Comparison of ENCODE assay signal across 13 cellular contexts in the genomic region with DNA sequence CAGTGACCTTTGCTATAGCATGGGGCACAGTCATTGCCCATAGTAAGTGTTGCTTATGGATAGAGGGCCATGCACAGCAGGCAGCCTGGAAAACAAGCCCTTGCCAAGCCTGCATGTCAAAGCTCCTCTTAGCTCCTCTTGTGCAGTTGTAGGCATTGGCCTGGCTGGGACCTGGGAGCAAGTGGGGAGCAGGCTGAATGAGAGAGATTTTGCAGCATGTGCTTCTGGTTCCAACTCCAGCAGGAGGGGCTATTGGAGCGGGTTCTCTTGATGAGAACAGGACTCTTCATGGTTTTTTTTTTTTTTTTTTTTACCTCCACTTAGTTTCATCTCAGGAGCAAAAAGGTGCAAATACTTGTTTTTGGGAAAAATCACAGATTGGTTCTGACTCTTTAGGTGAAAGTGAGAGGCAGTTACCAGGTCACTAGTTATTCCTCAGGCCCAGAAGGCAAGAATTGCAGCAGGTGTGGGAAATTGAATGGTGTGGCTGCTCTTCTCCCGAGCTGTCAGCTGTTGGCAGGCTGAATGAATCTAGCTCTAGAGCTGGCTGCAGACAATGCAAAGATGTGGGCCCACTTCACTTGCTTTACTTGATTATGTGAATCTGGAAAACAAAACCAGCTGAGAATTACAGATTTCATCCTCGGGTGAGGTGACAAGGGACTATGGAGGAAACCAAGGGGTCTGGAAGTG.
DNase-seq lines count a peak whose midpoint lies in the region; ATAC-seq and TF ChIP-seq lines count a peak whose summit lies in the region.
"Had no signal": no experiment of that assay in that cellular context is flagged by ENCODE, and none has a peak within 500 bp of the region (broad histone marks: within the 10 kb centered on the region; RNA-seq: fewer than 3 reads in every experiment).

No MANE protein-coding gene starts in this region.

- H3K27ac ChIP-seq in tibial artery = peak overlapping the region; percentile 22 to 73
- H3K27ac ChIP-seq in lower lobe of right lung = no peak overlapping the region
- H3K27ac ChIP-seq: BLaER1, body of pancreas, thoracic aorta had no signal

- TF ChIP-seq CTCF in astrocyte of the spinal cord (IDR thresholded peaks at IDR 0.05; ENCODE audit: low read depth, low read length) (peak; percentile 36), tibial artery (IDR thresholded peaks at IDR 0.05) (no peak), lower lobe of right lung (IDR thresholded peaks at IDR 0.05) (no peak)

- no peaks in the 10 kb centered on the region for H3K36me3 ChIP-seq in tibial artery
- H3K36me3 ChIP-seq in lower lobe of right lung = no peaks in the 10 kb centered on the region
- H3K36me3 ChIP-seq: thoracic aorta had no signal

- H3K9me3 Mint-ChIP-seq in activated CD4-positive, alpha-beta T cell treated with anti-CD3 and anti-CD28 coated beads for 36 hours (ENCODE audit: low read depth) = no peaks in the 10 kb centered on the region

- in situ Hi-C loops in astrocyte of the spinal cord (cut with HindIII; ENCODE audit: low sequenced_read_pairs) = no loop called here

- CTCF ChIA-PET in activated CD4-positive, alpha-beta T cell treated with anti-CD3 and anti-CD28 coated beads for 36 hours (lab: Charles Lee) = interaction anchor here (0.6 to 1.4 kb wide), 4 partner anchors 12 to 447 kb away, joined by 3 to 5 read pairs (median 4); no protein-coding TSS in a partner anchor

- H3K27ac Mint-ChIP-seq in activated CD4-positive, alpha-beta T cell treated with anti-CD3 and anti-CD28 coated beads for 36 hours = no peak overlapping the region

- no peaks in the 10 kb centered on the region for H3K9me3 ChIP-seq in tibial artery
- no peaks in the 10 kb centered on the region for H3K9me3 ChIP-seq in lower lobe of right lung
- H3K9me3 ChIP-seq: BLaER1, body of pancreas, thoracic aorta had no signal

- peak; percentile 28 for DNase-seq in activated CD4-positive, alpha-beta T cell treated with anti-CD3 and anti-CD28 coated beads for 36 hours
- DNase-seq in activated CD4-positive, alpha-beta T cell treated with anti-CD3 and anti-CD28 coated beads, Interleukin-2, amount 50 U/mL, for 4 hours = no peak
- DNase-seq in astrocyte of the spinal cord (ENCODE audit: low read depth, low spot score) (peak; percentile 33), islet precursor cell (peak; percentile 78), tibial artery (no peak), lower lobe of right lung (no peak), left colon (no peak)
- DNase-seq: activated CD4-positive, alpha-beta T cell treated with anti-CD3 and anti-CD28 coated beads for 48 hours; H7 had no signal

- ATAC-seq in activated CD4-positive, alpha-beta T cell treated with anti-CD3 and anti-CD28 coated beads for 36 hours = no peak
- ATAC-seq in GM21367 (IDR thresholded peaks at IDR 0.05; ENCODE audit: unreplicated experiment) (no peak), lower lobe of right lung (no peak), left colon (no peak)
- ATAC-seq: body of pancreas had no signal

- H3K4me1 Mint-ChIP-seq in activated CD4-positive, alpha-beta T cell treated with anti-CD3 and anti-CD28 coated beads for 36 hours = peaks cover 57% of the 10 kb centered on the region

- H3K4me3 Mint-ChIP-seq in activated CD4-positive, alpha-beta T cell treated with anti-CD3 and anti-CD28 coated beads for 36 hours = no peak overlapping the region

- peaks cover 17% of the 10 kb centered on the region for H3K36me3 Mint-ChIP-seq in activated CD4-positive, alpha-beta T cell treated with anti-CD3 and anti-CD28 coated beads for 36 hours (ENCODE audit: low read depth)

- peaks cover 0 to 89% (median 21%) of the 10 kb centered on the region in 4 donors for H3K4me1 ChIP-seq in tibial artery
- peaks cover 24% of the 10 kb centered on the region for H3K4me1 ChIP-seq in lower lobe of right lung

- POLR2A ChIA-PET in activated CD4-positive, alpha-beta T cell treated with anti-CD3 and anti-CD28 coated beads for 36 hours (lab: Charles Lee) = interaction anchor here (0.5 kb wide), 1 partner anchor 444 kb away, joined by 3 read pairs; no protein-coding TSS in a partner anchor

- H3K4me3 ChIP-seq in astrocyte of the spinal cord (ENCODE audit: low read depth, low read length) = no peak overlapping the region
- H3K4me3 ChIP-seq in tibial artery = no peak overlapping the region
- H3K4me3 ChIP-seq in lower lobe of right lung = no peak overlapping the region
- H3K4me3 ChIP-seq: BLaER1, body of pancreas, thoracic aorta had no signal

- no peaks in the 10 kb centered on the region for H3K27me3 ChIP-seq in tibial artery
- H3K27me3 ChIP-seq in lower lobe of right lung (ENCODE audit: low read depth) = no peaks in the 10 kb centered on the region
- H3K27me3 ChIP-seq: BLaER1, body of pancreas had no signal

- intact Hi-C loops in activated CD4-positive, alpha-beta T cell treated with anti-CD3 and anti-CD28 coated beads for 36 hours (cut with DNase I, micrococcal nuclease) = no loop called here
- intact Hi-C loops in tibial artery (cut with DNase I; ENCODE audit: low total_unique reads) = no loop called here
- intact Hi-C loops in lower lobe of right lung (cut with DNase I) = no loop called here
- intact Hi-C loops in left colon (cut with DNase I, micrococcal nuclease) = no loop called here

- H3K27me3 Mint-ChIP-seq in activated CD4-positive, alpha-beta T cell treated with anti-CD3 and anti-CD28 coated beads for 36 hours = no peaks in the 10 kb centered on the region

Comparison
In these comparisons a context has a peak if more than half of its experiments do, and no peak if none do; other contexts are left out.
1. DNase-seq: peak in activated CD4-positive, alpha-beta T cell treated with anti-CD3 and anti-CD28 coated beads for 36 hours (single experiment), astrocyte of the spinal cord (single experiment) and islet precursor cell (single experiment); none in activated CD4-positive, alpha-beta T cell treated with anti-CD3 and anti-CD28 coated beads, Interleukin-2, amount 50 U/mL, for 4 hours (0 of 2), tibial artery (0 of 2), lower lobe of right lung (single experiment) and left colon (0 of 2).